Comparison of ENCODE assay signal across 1 cellular context in the genomic region with DNA sequence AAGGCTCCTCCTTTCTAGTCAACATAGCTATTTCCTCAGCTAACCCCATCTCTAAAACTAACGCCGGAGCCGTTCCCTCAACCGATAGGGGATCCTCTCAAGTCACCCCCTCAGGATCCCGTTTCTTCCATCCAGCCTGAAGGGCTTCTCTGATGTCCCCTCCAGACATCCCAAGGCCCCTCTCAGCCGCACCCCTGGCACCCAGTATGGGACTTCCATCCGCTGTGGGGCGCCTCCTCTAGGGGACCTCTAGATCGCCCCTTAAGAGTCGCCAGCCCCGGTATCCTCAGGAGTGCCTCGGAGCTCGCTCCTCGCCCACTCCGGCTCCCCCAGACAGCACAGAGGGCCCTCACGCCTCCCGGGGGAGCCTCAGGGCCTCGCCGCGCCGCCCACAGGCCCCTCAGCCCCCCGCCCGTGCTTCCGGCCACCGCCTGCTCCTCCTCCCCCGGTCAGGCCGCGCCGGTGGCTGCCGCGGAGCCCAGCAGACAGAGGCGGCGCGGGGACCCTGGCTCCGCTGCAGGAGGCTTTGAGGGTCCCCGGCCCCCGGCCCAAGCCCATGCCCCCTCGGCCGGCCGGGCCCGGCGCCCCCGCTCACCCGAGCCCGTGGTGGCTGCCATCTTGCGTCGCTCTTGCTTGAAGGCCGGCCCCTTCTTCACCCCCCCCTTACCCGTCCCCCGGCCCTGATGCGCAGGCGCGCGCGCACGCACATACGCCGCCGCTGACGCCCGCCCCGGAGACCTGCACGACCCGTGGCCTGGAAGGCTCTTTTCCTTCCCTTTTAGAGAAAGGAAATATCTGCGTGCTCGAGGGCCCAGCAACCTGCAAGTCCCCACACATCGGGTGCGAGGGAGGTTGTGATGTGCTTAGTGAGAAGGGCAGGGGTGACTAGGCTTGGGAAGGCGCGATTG.
TF ChIP-seq lines count a peak whose summit lies in the region.

A gene (minus strand): TSS at position 639 of the 908 bp plus-strand sequence. CDS start 22 bp downstream, at position 617.

TF ChIP-seq in GM12878, 131 proteins besides CTCF, POLR2A, EP300 and RAD21 (continued from another document):
- TF ChIP-seq, protein P1, sequence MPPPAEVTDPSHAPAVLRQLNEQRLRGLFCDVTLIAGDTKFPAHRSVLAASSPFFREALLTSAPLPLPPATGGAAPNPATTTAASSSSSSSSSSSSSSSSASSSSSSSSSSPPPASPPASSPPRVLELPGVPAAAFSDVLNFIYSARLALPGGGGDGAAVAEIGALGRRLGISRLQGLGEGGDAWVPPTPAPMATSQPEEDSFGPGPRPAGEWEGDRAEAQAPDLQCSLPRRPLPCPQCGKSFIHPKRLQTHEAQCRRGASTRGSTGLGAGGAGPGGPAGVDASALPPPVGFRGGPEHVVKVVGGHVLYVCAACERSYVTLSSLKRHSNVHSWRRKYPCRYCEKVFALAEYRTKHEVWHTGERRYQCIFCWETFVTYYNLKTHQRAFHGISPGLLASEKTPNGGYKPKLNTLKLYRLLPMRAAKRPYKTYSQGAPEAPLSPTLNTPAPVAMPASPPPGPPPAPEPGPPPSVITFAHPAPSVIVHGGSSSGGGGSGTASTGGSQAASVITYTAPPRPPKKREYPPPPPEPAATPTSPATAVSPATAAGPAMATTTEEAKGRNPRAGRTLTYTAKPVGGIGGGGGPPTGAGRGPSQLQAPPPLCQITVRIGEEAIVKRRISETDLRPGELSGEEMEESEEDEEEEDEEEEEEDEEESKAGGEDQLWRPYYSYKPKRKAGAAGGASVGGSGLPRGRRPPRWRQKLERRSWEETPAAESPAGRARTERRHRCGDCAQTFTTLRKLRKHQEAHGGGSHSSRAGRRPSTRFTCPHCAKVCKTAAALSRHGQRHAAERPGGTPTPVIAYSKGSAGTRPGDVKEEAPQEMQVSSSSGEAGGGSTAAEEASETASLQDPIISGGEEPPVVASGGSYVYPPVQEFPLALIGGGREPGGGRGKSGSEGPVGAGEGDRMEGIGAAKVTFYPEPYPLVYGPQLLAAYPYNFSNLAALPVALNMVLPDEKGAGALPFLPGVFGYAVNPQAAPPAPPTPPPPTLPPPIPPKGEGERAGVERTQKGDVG (CRISPR knock-in tag; IDR thresholded peaks at IDR 0.05), result no peak
- TF ChIP-seq, protein P2, sequence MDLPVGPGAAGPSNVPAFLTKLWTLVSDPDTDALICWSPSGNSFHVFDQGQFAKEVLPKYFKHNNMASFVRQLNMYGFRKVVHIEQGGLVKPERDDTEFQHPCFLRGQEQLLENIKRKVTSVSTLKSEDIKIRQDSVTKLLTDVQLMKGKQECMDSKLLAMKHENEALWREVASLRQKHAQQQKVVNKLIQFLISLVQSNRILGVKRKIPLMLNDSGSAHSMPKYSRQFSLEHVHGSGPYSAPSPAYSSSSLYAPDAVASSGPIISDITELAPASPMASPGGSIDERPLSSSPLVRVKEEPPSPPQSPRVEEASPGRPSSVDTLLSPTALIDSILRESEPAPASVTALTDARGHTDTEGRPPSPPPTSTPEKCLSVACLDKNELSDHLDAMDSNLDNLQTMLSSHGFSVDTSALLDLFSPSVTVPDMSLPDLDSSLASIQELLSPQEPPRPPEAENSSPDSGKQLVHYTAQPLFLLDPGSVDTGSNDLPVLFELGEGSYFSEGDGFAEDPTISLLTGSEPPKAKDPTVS (IDR thresholded peaks at IDR 0.05; ENCODE audit: low read depth, low read length), result no peak
- TF ChIP-seq EZH2 (IDR thresholded peaks at IDR 0.05; ENCODE audit: borderline replicate concordance, control insufficient read depth, low read depth, low read length) (no peak), PAX8 (IDR thresholded peaks at IDR 0.05) (no peak), BCL11A (IDR thresholded peaks at IDR 0.05; ENCODE audit: low read depth, low read length) (no peak), SMC3 (IDR thresholded peaks at IDR 0.05; ENCODE audit: borderline replicate concordance, low read length) (no peak), KLF5 (IDR thresholded peaks at IDR 0.05; ENCODE audit: partially characterized antibody) (no peak)
